In genomic region chr5:78689893-78690592, GRCh38 we compare ENCODE assay signal across 1 cellular context.
TF ChIP-seq lines count a peak whose summit lies in the region.

No MANE protein-coding gene starts in this region.

TF ChIP-seq in H1, 55 proteins besides CTCF, POLR2A, EP300 and RAD21:
- 0 out of 2 replicates have a peak, but pooled peaks have one; percentile 21 for TF ChIP-seq YY1 (IDR thresholded peaks at IDR 0.05; ENCODE audit: low read depth, low read length)
- TF ChIP-seq BCL11A (IDR thresholded peaks at IDR 0.05; ENCODE audit: low read depth in 2 of 2, low read length in 2 of 2): no peak
